In the genomic region with DNA sequence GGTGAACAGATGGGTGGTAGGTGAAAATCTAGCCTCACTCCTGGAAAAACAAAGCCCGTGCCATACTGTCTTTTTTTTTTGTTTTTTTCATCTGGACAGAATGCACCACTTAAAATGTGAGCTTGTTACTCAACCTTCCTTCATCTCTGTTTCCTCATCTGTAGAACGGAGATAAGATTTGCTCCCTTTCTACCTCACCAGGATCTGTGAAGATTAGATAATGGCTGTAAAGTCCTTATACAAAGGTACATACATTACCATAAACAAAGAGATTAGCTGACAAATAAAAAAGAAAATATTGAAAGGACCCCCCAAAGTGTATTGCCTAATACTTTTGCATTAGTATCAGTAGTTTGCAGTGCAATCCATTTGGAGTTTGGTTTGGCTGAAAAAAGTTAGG, we compare ENCODE assay signal across 2 cellular contexts.
TF ChIP-seq lines count a peak whose summit lies in the region.

No MANE protein-coding gene starts in this region.

TF ChIP-seq in GM23338, 12 proteins besides CTCF, POLR2A, EP300 and RAD21 (continues in another document):
- TF ChIP-seq ZNF331 (CRISPR knock-in tag; IDR thresholded peaks at IDR 0.05; ENCODE audit: low read depth) (no peak), NANOG (IDR thresholded peaks at IDR 0.05; ENCODE audit: borderline replicate concordance) (no peak), ZNF462 (CRISPR knock-in tag; IDR thresholded peaks at IDR 0.05) (no peak), JUNB (IDR thresholded peaks at IDR 0.05; ENCODE audit: unreplicated experiment) (no peak), STAT1 (IDR thresholded peaks at IDR 0.05; ENCODE audit: unreplicated experiment) (no peak), REST (IDR thresholded peaks at IDR 0.05; ENCODE audit: unreplicated experiment) (no peak), ZNF114 (CRISPR knock-in tag; IDR thresholded peaks at IDR 0.05) (no peak), EZH2phosphoT487 (IDR thresholded peaks at IDR 0.05; ENCODE audit: unreplicated experiment) (no peak), CREB1 (CRISPR knock-in tag; IDR thresholded peaks at IDR 0.05; ENCODE audit: low read depth) (no peak)
- TF ChIP-seq, protein P1, sequence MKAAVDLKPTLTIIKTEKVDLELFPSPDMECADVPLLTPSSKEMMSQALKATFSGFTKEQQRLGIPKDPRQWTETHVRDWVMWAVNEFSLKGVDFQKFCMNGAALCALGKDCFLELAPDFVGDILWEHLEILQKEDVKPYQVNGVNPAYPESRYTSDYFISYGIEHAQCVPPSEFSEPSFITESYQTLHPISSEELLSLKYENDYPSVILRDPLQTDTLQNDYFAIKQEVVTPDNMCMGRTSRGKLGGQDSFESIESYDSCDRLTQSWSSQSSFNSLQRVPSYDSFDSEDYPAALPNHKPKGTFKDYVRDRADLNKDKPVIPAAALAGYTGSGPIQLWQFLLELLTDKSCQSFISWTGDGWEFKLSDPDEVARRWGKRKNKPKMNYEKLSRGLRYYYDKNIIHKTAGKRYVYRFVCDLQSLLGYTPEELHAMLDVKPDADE (IDR thresholded peaks at IDR 0.05) = no peak

TF ChIP-seq in H1, 55 proteins besides CTCF, POLR2A, EP300 and RAD21:
- TF ChIP-seq BCL11A (IDR thresholded peaks at IDR 0.05; ENCODE audit: low read depth in 2 of 2, low read length in 2 of 2) = no peak
- TF ChIP-seq MAX (IDR thresholded peaks at IDR 0.05) = no peak
- TF ChIP-seq SIX5 (IDR thresholded peaks at IDR 0.05; ENCODE audit: low read depth, low read length) = no peak
